ENCODE assay signal across 21 cellular contexts in genomic region chr1:20192871-20193411, GRCh38. TPM values are rescaled to one million over a fixed set of nuclear protein-coding genes. Genes with fewer than 3 reads are reported as not detected.
"Had no signal": no experiment of that assay in that cellular context is flagged by ENCODE, and none has a peak within 500 bp of the region (broad histone marks: within the 10 kb centered on the region; RNA-seq: fewer than 3 reads in every experiment).

No MANE protein-coding gene starts in this region.

- H3K9me3 ChIP-seq: colonic mucosa, pancreas, upper lobe of right lung had no signal

- H3K27ac ChIP-seq: colonic mucosa, pancreas, skin epidermis, upper lobe of right lung had no signal

- H3K4me3 ChIP-seq: colonic mucosa, lung, pancreas, skin epidermis, upper lobe of right lung had no signal

- H3K27me3 ChIP-seq: colonic mucosa, pancreas, upper lobe of right lung had no signal

- DNase-seq: colonic mucosa; effector CD8-positive, alpha-beta T cell; kidney; left cardiac atrium; left ventricle myocardium superior; mesendoderm; naive B cell; occipital lobe; pancreas; stimulated activated CD4-positive, alpha-beta T cell treated with anti-CD3 and anti-CD28 coated beads, Interleukin-2, amount 100 ng/mL, for 24 hours; stimulated activated CD4-positive, alpha-beta T cell treated with anti-CD3 and anti-CD28 coated beads, Interleukin-4, amount 100 ng/mL, for 4 hours; stimulated activated naive B cell treated with anti-CD40 and anti-IgM and Interleukin-4, amounts not matched to agents 10 μg/mL and 1 μg/mL and 100 μg/mL, for 72 hours; stimulated activated naive CD8-positive, alpha-beta T cell treated with anti-CD3 and anti-CD28 coated beads, Interleukin-15, amount 100 ng/mL, for 72 hours; upper lobe of right lung had no signal

- H3K36me3 ChIP-seq: colonic mucosa, pancreas, upper lobe of right lung had no signal

- FAIRE-seq: kidney, pancreas had no signal

- H3K4me1 ChIP-seq: pancreas had no signal

- ATAC-seq: esophagus mucosa; left ventricle myocardium superior; stimulated activated naive B cell treated with anti-CD40 and anti-IgM and Interleukin-4, amounts not matched to agents 10 μg/mL and 1 μg/mL and 100 μg/mL, for 72 hours; stimulated activated naive CD8-positive, alpha-beta T cell treated with anti-CD3 and anti-CD28 coated beads, Interleukin-15, amount 100 ng/mL, for 72 hours; upper lobe of right lung had no signal

RNA-seq across cellular contexts. Expression of gene PLA2G2C, which starts 6.6 kb away (rescaled TPM):
- total RNA-seq: cerebellum, dermis microvascular lymphatic vessel endothelial cell, left cardiac atrium, left ventricle myocardium superior, occipital lobe, pancreas, progenitor cell of endocrine pancreas, upper lobe of right lung had no signal

RNA-seq across cellular contexts. Expression of gene PLA2G2F, which starts 53.8 kb away (rescaled TPM):
- total RNA-seq: cerebellum, colonic mucosa, dermis microvascular lymphatic vessel endothelial cell, kidney, left cardiac atrium, left ventricle myocardium superior, lung, occipital lobe, pancreas, progenitor cell of endocrine pancreas, sciatic nerve, upper lobe of right lung had no signal
